ENCODE assay signal across 9 cellular contexts in the genomic region with DNA sequence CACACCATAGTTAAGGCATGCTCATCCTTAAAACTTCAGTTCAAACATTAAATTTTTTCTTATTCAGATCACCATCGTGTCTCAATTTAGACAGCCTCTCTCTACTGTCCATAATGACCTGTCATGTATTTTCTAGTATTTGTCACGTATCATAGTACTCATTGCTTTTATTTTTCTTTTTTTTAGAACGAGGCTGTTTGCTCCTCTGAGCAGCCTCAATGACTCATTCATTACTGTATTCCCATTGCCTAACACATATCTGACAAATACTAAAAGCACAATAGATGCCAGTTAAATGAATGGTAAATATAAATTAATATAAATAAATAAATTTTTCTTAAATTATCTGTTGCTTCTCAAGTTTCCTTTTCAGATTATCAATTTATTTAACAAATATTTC.
"Had no signal": no experiment of that assay in that cellular context is flagged by ENCODE, and none has a peak within 500 bp of the region (broad histone marks: within the 10 kb centered on the region; RNA-seq: fewer than 3 reads in every experiment).

No MANE protein-coding gene starts in this region.

- ATAC-seq: GM23338, K562 had no signal

- DNase-seq: H9, HCEC 1CT, IMR-90 had no signal

- H3K27ac ChIP-seq: HL-60 had no signal

- H2AFZ ChIP-seq: GM23338 had no signal

- FAIRE-seq: H1, H54, HTR-8/SVneo, K562 had no signal

- H3K4me3 ChIP-seq: GM23338, K562 had no signal

- H3K4me2 ChIP-seq: GM23338 had no signal
